8 cellular contexts compared by ENCODE assay signal in genomic region chr15:72319985-72320671, GRCh38. TPM values are rescaled to one million over a fixed set of nuclear protein-coding genes. Genes with fewer than 3 reads are reported as not detected.
A peak's percentile ranks its signal among the peaks of the same experiment; 100 is the strongest.
DNase-seq lines count a peak whose midpoint lies in the region; ATAC-seq and TF ChIP-seq lines count a peak whose summit lies in the region.

Gene CELF6, minus strand, starts transcription at chr15:72320157. Its CDS starts 283 bp downstream, at chr15:72319874.

- no peak for TF ChIP-seq CTCF in GM12864 (IDR thresholded peaks at IDR 0.05; ENCODE audit: low read depth, low read length, missing control alignments)
- TF ChIP-seq CTCF in colonic mucosa (IDR thresholded peaks at IDR 0.05) = no peak

- no peaks in the 10 kb centered on the region for H3K27me3 ChIP-seq in colonic mucosa

- DNase-seq in GM12864 (ENCODE audit: low read depth) (peak; percentile 12), NCI-H510A treated with DMSO at 0.1 percent for 48 hours (lab: John Stamatoyannopoulos, UW) (peak; percentile 79), colonic mucosa (peak; percentile 73), left kidney (ENCODE audit: low read depth, low spot score) (peak; percentile 97)
- peak; percentile 75 for DNase-seq in activated CD4-positive, alpha-beta T cell treated with anti-CD3 and anti-CD28 coated beads, Interleukin-2, amount 50 U/mL, for 1 hour
- peak; percentile 74 for DNase-seq in stimulated activated CD4-positive, alpha-beta T cell treated with anti-CD3 and anti-CD28 coated beads, Interleukin-1b, Interleukin-23, amount 100 ng/mL, for 48 hours

- ATAC-seq in HG03045 (IDR thresholded peaks at IDR 0.05; ENCODE audit: unreplicated experiment) (peak; percentile 68), HG03378 (IDR thresholded peaks at IDR 0.05; ENCODE audit: unreplicated experiment) (no peak)

- intact Hi-C loops in colonic mucosa (cut with DNase I) = no loop called here

- H3K4me3 ChIP-seq in GM12864 (ENCODE audit: low read depth, low read length) (peak within 1 kb of the TSS; percentile 71), colonic mucosa (peak within 1 kb of the TSS; percentile 56)

- H3K4me1 ChIP-seq in colonic mucosa = no peaks in the 10 kb centered on the region

- no peak within 1 kb of the TSS for H3K27ac ChIP-seq in colonic mucosa

- peak within 1 kb of the TSS in 1 of 2 donors; percentile 34 for H3K9ac ChIP-seq in colonic mucosa (ENCODE audit: low read depth in 2 of 2, low read length in 2 of 2)

- H3K9me3 ChIP-seq in colonic mucosa = no peaks in the 10 kb centered on the region

- H3K36me3 ChIP-seq in colonic mucosa = no peaks in the 10 kb centered on the region

RNA-seq across cellular contexts. Expression of gene CELF6, which starts in this region (rescaled TPM):
- under 1 TPM; 0.74 to 0.93 TPM for total RNA-seq in colonic mucosa

Comparison
In these comparisons a context has a peak if more than half of its experiments do, and no peak if none do; other contexts are left out.
1. Peak in DNase-seq and H3K4me3 ChIP-seq in colonic mucosa; RNA of the gene not detected or under 1 TPM.
2. DNase-seq: peak in every context shown above with its lines; median percentile 97 in left kidney; 79 in NCI-H510A treated with DMSO at 0.1 percent for 48 hours; 75 in activated CD4-positive, alpha-beta T cell treated with anti-CD3 and anti-CD28 coated beads, Interleukin-2, amount 50 U/mL, for 1 hour; 74 in stimulated activated CD4-positive, alpha-beta T cell treated with anti-CD3 and anti-CD28 coated beads, Interleukin-1b, Interleukin-23, amount 100 ng/mL, for 48 hours; 73 in colonic mucosa; 12 in GM12864.